ENCODE assay signal across 8 cellular contexts in genomic region chr11:17354070-17354924, GRCh38. TPM values are rescaled to one million over a fixed set of nuclear protein-coding genes. Genes with fewer than 3 reads are reported as not detected.
DNase-seq lines count a peak whose midpoint lies in the region; ATAC-seq and TF ChIP-seq lines count a peak whose summit lies in the region.

No MANE protein-coding gene starts in this region.

- no peaks in the 10 kb centered on the region for H3K27me3 ChIP-seq in body of pancreas
- peaks cover 56% of the 10 kb centered on the region for H3K27me3 ChIP-seq in iPS-20b (ENCODE audit: insufficient read depth, low read length)

- DNase-seq in COR-L47 (lab: John Stamatoyannopoulos, UW) (peak; percentile 53), H4 (ENCODE audit: low spot score) (peak; percentile 79), NCI-H1694 treated with DMSO at 0.1 percent for 48 hours (lab: John Stamatoyannopoulos, UW) (peak; percentile 64), T-helper 22 cell (ENCODE audit: low read depth) (peak; percentile 4), body of pancreas (peak; percentile 69 to 80 (median 75))

- WGBS in body of pancreas, 2 donors = 10 to 17% methylated on average over 9 of the region's 9 CpGs

- H3K9me3 ChIP-seq in body of pancreas (no peaks in the 10 kb centered on the region), iPS-20b (ENCODE audit: insufficient read depth, low read depth, low read length) (no peaks in the 10 kb centered on the region)

- peak overlapping the region; percentile 54; the same call in 1 of the 2 replicates for H3K9ac ChIP-seq in iPS-20b (ENCODE audit: low read depth, low read length)

- peak overlapping the region in 1 of 2 donors; percentile 62 for H3K4me3 ChIP-seq in body of pancreas
- H3K4me3 ChIP-seq in iPS-20b (ENCODE audit: low read length) = peak overlapping the region; percentile 69
- H3K4me3 ChIP-seq in skin epidermis = peak overlapping the region in 6 of 7 experiments; percentile 47 to 78 (median 64)

- TF ChIP-seq CTCF in body of pancreas (IDR thresholded peaks at IDR 0.05) = peak in 6 of 7 experiments; percentile 54 to 78 (median 68)

- TF ChIP-seq POLR2A in body of pancreas (IDR thresholded peaks at IDR 0.05) = no peak

- intact Hi-C loops in body of pancreas (cut with DNase I) = no loop called here

- peaks cover 23% of the 10 kb centered on the region for H3K4me1 ChIP-seq in body of pancreas
- peaks cover 11% of the 10 kb centered on the region; the same call in 1 of the 2 replicates for H3K4me1 ChIP-seq in iPS-20b (ENCODE audit: insufficient read depth, low read length)

- H3K36me3 ChIP-seq in body of pancreas (replicated peaks in 1 of 2; ENCODE audit: insufficient read depth in 1 of 2, low read depth in 2 of 2) (no peaks in the 10 kb centered on the region), iPS-20b (ENCODE audit: insufficient read depth, low read depth, low read length) (no peaks in the 10 kb centered on the region)

- ATAC-seq in body of pancreas = peak; percentile 43
- ATAC-seq in GM18520 (IDR thresholded peaks at IDR 0.05; ENCODE audit: unreplicated experiment) = no peak

- peak overlapping the region in 2 of 4 donors; percentile 72 to 85 for H3K27ac ChIP-seq in body of pancreas
- no peak overlapping the region for H3K27ac ChIP-seq in iPS-20b (ENCODE audit: low read length)
- peak overlapping the region in 6 of 21 experiments; percentile 47 to 83 (median 72) for H3K27ac ChIP-seq in skin epidermis

RNA-seq across cellular contexts. Expression of gene NCR3LG1, which starts 2.7 kb away (rescaled TPM):
- 3.5 and 4.6 TPM in 2 replicates for total RNA-seq in H4 (2014; rRNA removed; shearing (Covaris generic))
- total RNA-seq in body of pancreas = 1 to 10 TPM in 1 of 2 donors, under 1 TPM in 1; under 0.01 to 2.6 TPM

RNA-seq across cellular contexts. Expression of gene KCNJ11, which starts 34.2 kb away (rescaled TPM):
- 0.12 TPM in 1 of 2 replicates, not detected in the other for total RNA-seq in H4 (2014; rRNA removed; shearing (Covaris generic))
- 10 to 100 TPM in 1 of 2 donors, 1 to 10 TPM in 1; 7.6 to 39.4 TPM for total RNA-seq in body of pancreas

Comparison
In these comparisons a context has a peak if more than half of its experiments do, and no peak if none do; other contexts are left out.
1. DNase-seq: peak in every context shown above with its lines; median percentile 79 in H4; 75 in body of pancreas; 64 in NCI-H1694 treated with DMSO at 0.1 percent for 48 hours; 53 in COR-L47; 4 in T-helper 22 cell.